ENCODE assay signal across 9 cellular contexts in the genomic region with DNA sequence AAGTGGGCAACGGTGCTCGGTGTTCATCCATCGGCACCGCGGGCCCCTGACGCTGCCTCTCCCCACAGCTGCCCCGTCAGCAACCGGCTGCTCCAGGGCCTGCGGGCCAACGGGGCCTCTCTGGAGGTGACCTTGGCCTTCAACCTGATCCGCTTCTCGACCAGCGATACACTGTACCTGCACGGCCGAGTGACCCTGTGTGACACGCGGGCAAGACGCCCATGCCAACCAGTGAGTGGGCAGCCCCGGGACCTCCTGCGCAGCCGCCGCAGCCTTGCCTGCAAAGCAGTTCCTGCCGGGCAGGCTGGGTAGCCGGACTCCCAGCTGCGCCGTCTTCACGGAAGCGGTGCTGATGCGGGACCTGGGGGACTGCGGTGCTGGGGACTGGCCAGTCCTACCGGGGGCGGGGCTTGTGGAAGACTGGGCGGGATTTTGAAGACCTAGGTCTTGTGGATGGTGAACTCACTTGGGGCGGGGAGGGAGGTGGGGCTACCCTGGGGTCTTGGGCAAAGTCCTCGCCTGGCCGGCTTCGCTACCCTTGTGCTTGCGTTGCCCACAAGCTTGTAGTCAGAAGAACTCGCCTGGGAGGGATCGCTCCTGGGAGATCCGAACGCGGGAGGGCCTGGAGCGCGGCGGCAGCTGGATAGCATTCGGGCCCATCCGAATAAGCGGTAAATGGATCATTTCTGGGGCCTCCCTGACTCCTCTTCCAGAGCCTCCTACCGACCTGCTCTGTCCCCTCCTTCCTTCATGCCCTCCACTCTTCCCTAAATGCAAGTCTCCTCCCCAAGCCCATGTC. TPM values are rescaled to one million over a fixed set of nuclear protein-coding genes. Genes with fewer than 3 reads are reported as not detected.
DNase-seq lines count a peak whose midpoint lies in the region; ATAC-seq, FAIRE-seq and TF ChIP-seq lines count a peak whose summit lies in the region.
"Had no signal": no experiment of that assay in that cellular context is flagged by ENCODE, and none has a peak within 500 bp of the region (broad histone marks: within the 10 kb centered on the region; RNA-seq: fewer than 3 reads in every experiment).

No MANE protein-coding gene starts in this region.

- H3K79me2 ChIP-seq in K562 (ENCODE audit: control insufficient read depth, insufficient read depth, low read length), result no peaks in the 10 kb centered on the region

- intact Hi-C loops in K562 (cut with micrococcal nuclease), result no loop called here

- peaks cover 0 to 25% (median 13%) of the 10 kb centered on the region in 10 experiments; a peak in 13 of 20 replicates for H3K4me1 ChIP-seq in BLaER1 treated with 17β-estradiol and CSF1 and Interleukin-3, amounts not matched to agents 10 nM and 100 nM
- peaks cover 0 to 17% of the 10 kb centered on the region in 2 experiments; a peak in 3 of 5 replicates for H3K4me1 ChIP-seq in K562 (replicated peaks in 1 of 2; ENCODE audit: control insufficient read depth in 2 of 2, insufficient read depth in 2 of 2, low read length in 2 of 2)
- no peaks in the 10 kb centered on the region for H3K4me1 ChIP-seq in iPS-18a (ENCODE audit: control insufficient read depth, low read depth, low read length)

- H3K9ac ChIP-seq in BLaER1 treated with 17β-estradiol and CSF1 and Interleukin-3, amounts not matched to agents 10 nM and 100 nM, result peak overlapping the region in 5 of 11 experiments; percentile 29 to 42 (median 34); a peak in 7 of 22 replicates
- H3K9ac ChIP-seq in K562 (ENCODE audit: insufficient read depth in 1 of 2, low read depth in 2 of 2, low read length in 2 of 2) (peak overlapping the region in 1 of 2 experiments; percentile 43; a peak in 1 of 4 replicates), iPS-18a (ENCODE audit: low read length) (no peak overlapping the region)

- TF ChIP-seq POLR2A in K562 (conservative IDR thresholded peaks at IDR 0.05), result no peak

- H3K27me3 ChIP-seq in BLaER1 treated with 17β-estradiol and CSF1 and Interleukin-3, amounts not matched to agents 10 nM and 100 nM, result peaks cover 21 to 38% (median 29%) of the 10 kb centered on the region in 11 experiments
- no peaks in the 10 kb centered on the region for H3K27me3 ChIP-seq in K562 (ENCODE audit: control insufficient read depth in 2 of 2, insufficient read depth in 2 of 2, low read length in 2 of 2)
- peaks cover 52% of the 10 kb centered on the region for H3K27me3 ChIP-seq in iPS-18a (ENCODE audit: control insufficient read depth, insufficient read depth, low read length)

- no peak overlapping the region; the same call in 1 of the 2 replicates for H2AFZ ChIP-seq in K562 (ENCODE audit: low read depth, low read length)

- peak overlapping the region; percentile 60 to 78 (median 69) for H3K4me2 ChIP-seq in BLaER1 treated with 17β-estradiol and CSF1 and Interleukin-3, amounts not matched to agents 10 nM and 100 nM
- no peak overlapping the region for H3K4me2 ChIP-seq in K562 (ENCODE audit: insufficient read depth, low read length)

- H4K20me1 ChIP-seq in BLaER1 treated with 17β-estradiol and CSF1 and Interleukin-3, amounts not matched to agents 10 nM and 100 nM, result no peaks in the 10 kb centered on the region
- H4K20me1 ChIP-seq in K562 (replicated peaks; ENCODE audit: control insufficient read depth, insufficient read depth, low read length), result no peaks in the 10 kb centered on the region

- FAIRE-seq in K562 (lab: Jason Lieb, UNC), result no peak
- FAIRE-seq: GM18507 had no signal

- in situ Hi-C loops in K562 (cut with MboI), result no loop called here

- H3K9me1 ChIP-seq in K562 (ENCODE audit: control insufficient read depth, insufficient read depth, low read length), result no peaks in the 10 kb centered on the region

- peak overlapping the region in 9 of 10 experiments; percentile 16 to 64 (median 50); a peak in 16 of 20 replicates for H3K4me3 ChIP-seq in BLaER1 treated with 17β-estradiol and CSF1 and Interleukin-3, amounts not matched to agents 10 nM and 100 nM
- H3K4me3 ChIP-seq in K562, result no peak overlapping the region
- peak overlapping the region; percentile 63 for H3K4me3 ChIP-seq in iPS-18a (ENCODE audit: low read length)

- no TSS peak for BruUV-seq in K562 (replicated peaks; lab: Mats Ljungman, UMichigan)

- TF ChIP-seq RAD21 in K562 (CRISPR knock-in tag; conservative IDR thresholded peaks at IDR 0.05 in 1 of 2, IDR thresholded peaks at IDR 0.05 in 1 of 2), result no peak

- POLR2A ChIA-PET in K562 (lab: Yijun Ruan, JAX), result no interaction called here

- TF ChIP-seq CTCF in K562 (IDR thresholded peaks at IDR 0.05 in 2 of 3, conservative IDR thresholded peaks at IDR 0.05 in 1 of 3; ENCODE audit: insufficient read depth in 2 of 3, low read depth in 1 of 3, low read length in 3 of 3), result no peak

- CTCF ChIA-PET in K562 (lab: Yijun Ruan, JAX; ENCODE audit: low intra/inter-chr PET ratio), result no interaction called here

- H3K27ac ChIP-seq in BLaER1 treated with 17β-estradiol and CSF1 and Interleukin-3, amounts not matched to agents 10 nM and 100 nM, result no peak overlapping the region
- H3K27ac ChIP-seq in K562 (ENCODE audit: extremely low read depth, low read depth, low read length) (no peak overlapping the region), iPS-18a (ENCODE audit: low read length) (no peak overlapping the region)

- ATAC-seq in K562, result peak; percentile 64
- ATAC-seq in GM21737 (IDR thresholded peaks at IDR 0.05; ENCODE audit: unreplicated experiment), result no peak
- no peak for ATAC-seq in GM21717 (IDR thresholded peaks at IDR 0.05; ENCODE audit: unreplicated experiment)
- ATAC-seq in GM19452 (IDR thresholded peaks at IDR 0.05; ENCODE audit: unreplicated experiment), result no peak

- DNase-seq in T follicular helper cell (ENCODE audit: low read depth) (peak; percentile 21), K562 (ENCODE audit: extremely low read depth in 1 of 4, low spot score in 3 of 4) (peak in 1 of 4 experiments; percentile 19), renal cortical epithelial cell (ENCODE audit: low read depth) (peak; percentile 50)

- no peak for TF ChIP-seq EP300 in K562 (IDR thresholded peaks at IDR 0.05; ENCODE audit: low read length)

- H3K36me3 ChIP-seq in BLaER1 treated with 17β-estradiol and CSF1 and Interleukin-3, amounts not matched to agents 10 nM and 100 nM, result no peaks in the 10 kb centered on the region
- no peaks in the 10 kb centered on the region for H3K36me3 ChIP-seq in K562 (ENCODE audit: control insufficient read depth, insufficient read depth, low read length)
- H3K36me3 ChIP-seq in iPS-18a (ENCODE audit: control insufficient read depth, low read depth, low read length), result no peaks in the 10 kb centered on the region

- no peaks in the 10 kb centered on the region for H3K9me3 ChIP-seq in BLaER1 treated with 17β-estradiol and CSF1 and Interleukin-3, amounts not matched to agents 10 nM and 100 nM (replicated peaks in 1 of 11)
- H3K9me3 ChIP-seq in K562 (replicated peaks; ENCODE audit: control insufficient read depth, insufficient read depth, low read depth, low read length), result no peaks in the 10 kb centered on the region
- H3K9me3 ChIP-seq in iPS-18a (ENCODE audit: control insufficient read depth, low read depth, low read length), result no peaks in the 10 kb centered on the region

- WGBS in K562 (ENCODE audit: insufficient coverage, low coverage, missing lambda C conversion rate), result 86% methylated on average over 42 of the region's 50 CpGs

RNA-seq across cellular contexts. Expression of a gene that starts 8.8 kb away (rescaled TPM):
- 303 and 318 TPM in 2 replicates for total RNA-seq in K562 (2011; cell fraction: chromatin; rRNA removed; ENCODE audit: low replicate concordance)
- total RNA-seq in K562 (2011; cell fraction: nucleolus; rRNA removed), result 171 and 180 TPM in 2 replicates
- 221 and 317 TPM in 2 replicates for total RNA-seq in K562 (2011; cell fraction: nucleoplasm; rRNA removed)
- total RNA-seq in K562 (2014; rRNA removed), result 75.9 and 77.9 TPM in 2 replicates
- 89.6 and 92.6 TPM in 2 replicates for total RNA-seq in K562 (2014; rRNA removed; fragmentation: Illumina TruSeq; extraction: Trizol)
- total RNA-seq in K562 (2015; rRNA removed; fragmentation: Illumina TruSeq; extraction: Trizol), result 85.3 and 88.7 TPM in 2 replicates
- 80.2 and 84.8 TPM in 2 replicates for total RNA-seq in K562 (2021)
- 140 and 167 TPM in 2 replicates for polyA plus RNA-seq in K562 (2011; rRNA removed)
- polyA plus RNA-seq in K562 (2011; cell fraction: cytosol; rRNA removed), result 105 and 143 TPM in 2 replicates
- polyA plus RNA-seq in K562 (2011; cell fraction: nucleus; rRNA removed), result 433 and 499 TPM in 2 replicates
- 59.3 and 74.9 TPM in 2 replicates for polyA plus RNA-seq in K562 (2012)
- 102 and 107 TPM in 2 replicates for polyA plus RNA-seq in K562 (2014; fragmentation: Illumina TruSeq; extraction: Trizol)
- polyA plus RNA-seq in K562 (2014; fragmentation: Nextera tagmentation; extraction: Ambion mirVana), result 100 to 1,000 TPM in 1 of 2 experiments, 10 to 100 TPM in 1; 42.1 to 107 TPM
- 97.5 and 114 TPM in 2 replicates for polyA plus RNA-seq in K562 (2014; rRNA removed)
- 123 and 147 TPM in 2 replicates for polyA minus RNA-seq in K562 (2011; rRNA and poly(A)+ RNA removed)
- 48.4 and 50.9 TPM in 2 replicates for polyA minus RNA-seq in K562 (2011; cell fraction: cytosol; rRNA and poly(A)+ RNA removed)
- polyA minus RNA-seq in K562 (2011; cell fraction: nucleus; rRNA and poly(A)+ RNA removed), result 106 and 172 TPM in 2 replicates
- total RNA-seq in renal cortical epithelial cell, result 6.6 and 9.4 TPM in 2 replicates

RNA-seq across cellular contexts. Expression of a gene that starts 34.8 kb away (rescaled TPM):
- total RNA-seq in K562 (2011; cell fraction: chromatin; rRNA removed; ENCODE audit: low replicate concordance), result not detected in 2 replicates
- total RNA-seq in K562 (2011; cell fraction: nucleolus; rRNA removed), result not detected in 2 replicates
- total RNA-seq in K562 (2011; cell fraction: nucleoplasm; rRNA removed), result not detected in 2 replicates
- 0.08 TPM in 1 of 2 replicates, not detected in the other for total RNA-seq in K562 (2014; rRNA removed)
- not detected in 2 replicates for total RNA-seq in K562 (2014; rRNA removed; fragmentation: Illumina TruSeq; extraction: Trizol)
- total RNA-seq in K562 (2015; rRNA removed; fragmentation: Illumina TruSeq; extraction: Trizol), result not detected in 2 replicates
- 0.13 TPM in 1 of 2 replicates, not detected in the other for total RNA-seq in K562 (2021)
- polyA plus RNA-seq in K562 (2011; rRNA removed), result 0.05 TPM in 1 of 2 replicates, not detected in the other
- polyA plus RNA-seq in K562 (2011; cell fraction: cytosol; rRNA removed), result 0.04 TPM in 1 of 2 replicates, not detected in the other
- polyA plus RNA-seq in K562 (2011; cell fraction: nucleus; rRNA removed), result 0.10 and 0.13 TPM in 2 replicates
- polyA plus RNA-seq in K562 (2012), result 0.05 TPM in 1 of 2 replicates, not detected in the other
- polyA plus RNA-seq in K562 (2014; fragmentation: Illumina TruSeq; extraction: Trizol), result not detected in 2 replicates
- polyA plus RNA-seq in K562 (2014; fragmentation: Nextera tagmentation; extraction: Ambion mirVana), result under 1 TPM in 1 of 2 experiments, not detected in 1; 0.04 TPM
- 0.35 TPM in 1 of 2 replicates, not detected in the other for polyA plus RNA-seq in K562 (2014; rRNA removed)
- polyA minus RNA-seq in K562 (2011; rRNA and poly(A)+ RNA removed), result not detected in 2 replicates
- polyA minus RNA-seq in K562 (2011; cell fraction: cytosol; rRNA and poly(A)+ RNA removed), result not detected in 2 replicates
- polyA minus RNA-seq in K562 (2011; cell fraction: nucleus; rRNA and poly(A)+ RNA removed), result 0.27 TPM in 1 of 2 replicates, not detected in the other
- total RNA-seq in renal cortical epithelial cell, result not detected in 2 replicates

RNA-seq across cellular contexts. Expression of a gene that starts 47.9 kb away (rescaled TPM):
- total RNA-seq in K562 (2011; cell fraction: chromatin; rRNA removed; ENCODE audit: low replicate concordance), result 12.4 and 22.9 TPM in 2 replicates
- total RNA-seq in K562 (2011; cell fraction: nucleolus; rRNA removed), result 7.5 and 12.7 TPM in 2 replicates
- 6.0 and 9.3 TPM in 2 replicates for total RNA-seq in K562 (2011; cell fraction: nucleoplasm; rRNA removed)
- total RNA-seq in K562 (2014; rRNA removed) (1.1 and 2.4 TPM in 2 replicates), K562 (2014; rRNA removed; fragmentation: Illumina TruSeq; extraction: Trizol) (0.73 and 0.80 TPM in 2 replicates), K562 (2015; rRNA removed; fragmentation: Illumina TruSeq; extraction: Trizol) (1.8 and 2.4 TPM in 2 replicates), K562 (2021) (1.6 and 2.0 TPM in 2 replicates), renal cortical epithelial cell (5.2 and 6.4 TPM in 2 replicates)
- polyA plus RNA-seq in K562 (2011; rRNA removed) (0.91 and 0.93 TPM in 2 replicates), K562 (2014; fragmentation: Illumina TruSeq; extraction: Trizol) (2.0 and 2.2 TPM in 2 replicates), K562 (2014; fragmentation: Nextera tagmentation; extraction: Ambion mirVana) (under 1 TPM; 0.03 to 0.10 TPM), K562 (2014; rRNA removed) (2.0 and 2.8 TPM in 2 replicates)
- 1.3 and 2.6 TPM in 2 replicates for polyA plus RNA-seq in K562 (2011; cell fraction: cytosol; rRNA removed)
- polyA plus RNA-seq in K562 (2011; cell fraction: nucleus; rRNA removed), result 4.0 and 6.5 TPM in 2 replicates
- 2.1 and 3.1 TPM in 2 replicates for polyA plus RNA-seq in K562 (2012)
- polyA minus RNA-seq in K562 (2011; rRNA and poly(A)+ RNA removed), result 0.45 and 0.56 TPM in 2 replicates
- 1.2 and 2.7 TPM in 2 replicates for polyA minus RNA-seq in K562 (2011; cell fraction: cytosol; rRNA and poly(A)+ RNA removed)
- 0.94 and 1.8 TPM in 2 replicates for polyA minus RNA-seq in K562 (2011; cell fraction: nucleus; rRNA and poly(A)+ RNA removed)

RNA-seq across cellular contexts. Expression of a gene that starts 53.6 kb away (rescaled TPM):
- total RNA-seq in K562 (2011; cell fraction: chromatin; rRNA removed; ENCODE audit: low replicate concordance), result not detected in 2 replicates
- 0.33 TPM in 1 of 2 replicates, not detected in the other for total RNA-seq in K562 (2011; cell fraction: nucleolus; rRNA removed)
- total RNA-seq in K562 (2011; cell fraction: nucleoplasm; rRNA removed), result not detected in 2 replicates
- total RNA-seq in K562 (2014; rRNA removed), result not detected in 2 replicates
- not detected in 2 replicates for total RNA-seq in K562 (2014; rRNA removed; fragmentation: Illumina TruSeq; extraction: Trizol)
- not detected in 2 replicates for total RNA-seq in K562 (2015; rRNA removed; fragmentation: Illumina TruSeq; extraction: Trizol)
- not detected in 2 replicates for total RNA-seq in K562 (2021)
- not detected in 2 replicates for polyA plus RNA-seq in K562 (2011; rRNA removed)
- polyA plus RNA-seq in K562 (2011; cell fraction: cytosol; rRNA removed), result 0.04 TPM in 1 of 2 replicates, not detected in the other
- polyA plus RNA-seq in K562 (2011; cell fraction: nucleus; rRNA removed), result not detected in 2 replicates
- polyA plus RNA-seq in K562 (2012), result 1.5 and 1.6 TPM in 2 replicates
- polyA plus RNA-seq in K562 (2014; fragmentation: Illumina TruSeq; extraction: Trizol), result not detected in 2 replicates
- polyA plus RNA-seq in K562 (2014; fragmentation: Nextera tagmentation; extraction: Ambion mirVana), result under 1 TPM; 0.24 to 0.27 TPM
- not detected in 2 replicates for polyA plus RNA-seq in K562 (2014; rRNA removed)
- not detected in 2 replicates for polyA minus RNA-seq in K562 (2011; rRNA and poly(A)+ RNA removed)
- not detected in 2 replicates for polyA minus RNA-seq in K562 (2011; cell fraction: cytosol; rRNA and poly(A)+ RNA removed)
- 0.67 TPM in 1 of 2 replicates, not detected in the other for polyA minus RNA-seq in K562 (2011; cell fraction: nucleus; rRNA and poly(A)+ RNA removed)
- not detected in 2 replicates for total RNA-seq in renal cortical epithelial cell

RNA-seq across cellular contexts. Expression of a gene that starts 54.7 kb away (rescaled TPM):
- 38.1 and 86.2 TPM in 2 replicates for total RNA-seq in K562 (2011; cell fraction: chromatin; rRNA removed; ENCODE audit: low replicate concordance)
- total RNA-seq in K562 (2011; cell fraction: nucleolus; rRNA removed), result 46.2 and 57.2 TPM in 2 replicates
- 65.8 and 101 TPM in 2 replicates for total RNA-seq in K562 (2011; cell fraction: nucleoplasm; rRNA removed)
- total RNA-seq in K562 (2014; rRNA removed), result 32.9 and 60.5 TPM in 2 replicates
- total RNA-seq in K562 (2014; rRNA removed; fragmentation: Illumina TruSeq; extraction: Trizol), result 29.8 and 30.3 TPM in 2 replicates
- 54.2 and 55.0 TPM in 2 replicates for total RNA-seq in K562 (2015; rRNA removed; fragmentation: Illumina TruSeq; extraction: Trizol)
- 96.2 and 110 TPM in 2 replicates for total RNA-seq in K562 (2021)
- 50.3 and 83.3 TPM in 2 replicates for polyA plus RNA-seq in K562 (2011; rRNA removed)
- 116 and 139 TPM in 2 replicates for polyA plus RNA-seq in K562 (2011; cell fraction: cytosol; rRNA removed)
- polyA plus RNA-seq in K562 (2011; cell fraction: nucleus; rRNA removed), result 74.3 and 96.2 TPM in 2 replicates
- 175 and 179 TPM in 2 replicates for polyA plus RNA-seq in K562 (2012)
- 140 and 152 TPM in 2 replicates for polyA plus RNA-seq in K562 (2014; fragmentation: Illumina TruSeq; extraction: Trizol)
- 100 to 1,000 TPM; 106 to 137 TPM for polyA plus RNA-seq in K562 (2014; fragmentation: Nextera tagmentation; extraction: Ambion mirVana)
- 31.1 and 33.8 TPM in 2 replicates for polyA plus RNA-seq in K562 (2014; rRNA removed)
- 79.6 and 89.0 TPM in 2 replicates for polyA minus RNA-seq in K562 (2011; rRNA and poly(A)+ RNA removed)
- 86.5 and 93.9 TPM in 2 replicates for polyA minus RNA-seq in K562 (2011; cell fraction: cytosol; rRNA and poly(A)+ RNA removed)
- 34.3 and 44.0 TPM in 2 replicates for polyA minus RNA-seq in K562 (2011; cell fraction: nucleus; rRNA and poly(A)+ RNA removed)
- 12.8 and 17.5 TPM in 2 replicates for total RNA-seq in renal cortical epithelial cell
